Comparison of ENCODE assay signal across 8 cellular contexts in the genomic region with DNA sequence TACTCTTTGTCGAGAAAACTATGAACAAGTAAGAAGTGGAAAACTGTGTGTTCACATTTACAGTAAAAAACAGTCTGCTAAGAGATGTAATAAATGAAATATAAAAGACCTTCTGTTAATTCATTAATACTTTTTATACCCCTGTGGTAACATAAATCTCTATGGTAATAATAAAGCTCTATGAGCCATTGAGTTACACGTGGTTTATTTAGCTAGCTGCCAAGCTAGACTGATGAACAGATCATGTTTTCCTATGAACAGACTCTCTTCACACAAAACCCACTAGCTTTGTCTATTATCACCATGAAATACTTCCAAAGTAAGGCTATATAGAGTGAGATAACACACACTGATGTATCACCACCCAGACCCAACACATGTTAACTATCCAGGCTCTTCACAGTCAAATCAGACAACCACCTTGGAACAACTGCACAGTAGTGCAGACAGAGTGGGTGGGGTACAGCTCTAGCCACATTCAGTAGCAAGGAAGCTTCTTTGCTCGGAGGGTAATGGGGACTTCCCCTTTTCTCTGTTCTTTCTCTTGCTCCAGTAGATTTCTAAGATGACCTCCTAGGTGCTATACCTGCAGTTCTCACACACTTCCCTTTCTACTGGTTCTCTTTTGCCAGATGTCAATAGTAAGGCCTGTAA. TPM values are rescaled to one million over a fixed set of nuclear protein-coding genes. Genes with fewer than 3 reads are reported as not detected.
A peak's percentile ranks its signal among the peaks of the same experiment; 100 is the strongest.
DNase-seq lines count a peak whose midpoint lies in the region; ATAC-seq and TF ChIP-seq lines count a peak whose summit lies in the region.
"Not testable (repeated sequence)": the region's sequence is repeated elsewhere in the genome, so short reads cannot be mapped to it uniquely, and the experiment has no call there.

No MANE protein-coding gene starts in this region.

- not testable (repeated sequence) for H3K4me3 ChIP-seq in mucosa of descending colon

- H3K4me1 ChIP-seq in mucosa of descending colon (ENCODE audit: low read depth) = not testable (repeated sequence)

- H3K9me3 Mint-ChIP-seq in activated CD4-positive, alpha-beta T cell treated with anti-CD3 and anti-CD28 coated beads for 36 hours (ENCODE audit: low read depth); activated naive CD4-positive, alpha-beta T cell treated with anti-CD3 and anti-CD28 coated beads, Interleukin-2, amount 50 U/mL, for 72 hours: not testable (repeated sequence)

- not testable (repeated sequence) for TF ChIP-seq POLR2A in GM18505 (IDR thresholded peaks at IDR 0.05; ENCODE audit: borderline replicate concordance, extremely low read depth, insufficient read depth, insufficient read length)

- peaks cover 47% of the 10 kb centered on the region for H3K36me3 Mint-ChIP-seq in activated CD4-positive, alpha-beta T cell treated with anti-CD3 and anti-CD28 coated beads for 36 hours (ENCODE audit: low read depth)
- H3K36me3 Mint-ChIP-seq in activated naive CD4-positive, alpha-beta T cell treated with anti-CD3 and anti-CD28 coated beads, Interleukin-2, amount 50 U/mL, for 72 hours = peaks cover 8 to 15% of the 10 kb centered on the region in 2 donors

- CTCF ChIA-PET in activated CD4-positive, alpha-beta T cell treated with anti-CD3 and anti-CD28 coated beads for 36 hours (lab: Charles Lee) = interaction anchor here (1.0 to 1.2 kb wide), 2 partner anchors 12 to 236 kb away, joined by 3 to 4 read pairs; no protein-coding TSS in a partner anchor

- H3K9me3 ChIP-seq in mucosa of descending colon = not testable (repeated sequence)

- not testable (repeated sequence) for TF ChIP-seq CTCF in mucosa of descending colon (IDR thresholded peaks at IDR 0.05)

- POLR2A ChIA-PET in activated CD4-positive, alpha-beta T cell treated with anti-CD3 and anti-CD28 coated beads for 36 hours (lab: Charles Lee) = not testable (repeated sequence)

- intact Hi-C loops in activated CD4-positive, alpha-beta T cell treated with anti-CD3 and anti-CD28 coated beads for 36 hours (cut with DNase I, micrococcal nuclease) = loop anchor here in 1 of 2 experiments (10.0 kb wide), 1 partner anchor 756 kb away; no protein-coding TSS in a partner anchor
- intact Hi-C loops in mucosa of descending colon (cut with DNase I, micrococcal nuclease) = not testable (repeated sequence)

- H3K36me3 ChIP-seq in mucosa of descending colon (ENCODE audit: low read depth) = not testable (repeated sequence)

- peak; percentile 35 for DNase-seq in activated CD4-positive, alpha-beta T cell treated with anti-CD3 and anti-CD28 coated beads for 36 hours
- peak in 1 of 2 donors; percentile 20 for DNase-seq in activated naive CD4-positive, alpha-beta T cell treated with anti-CD3 and anti-CD28 coated beads, Interleukin-2, amount 50 U/mL, for 72 hours (ENCODE audit: low spot score in 2 of 2)
- DNase-seq in mucosa of descending colon; stimulated activated naive CD8-positive, alpha-beta T cell treated with anti-CD3 and anti-CD28 coated beads, Interleukin-15, Interleukin-2, amounts not matched to agents 100 U/mL and 50 U/mL, for 24 hours: not testable (repeated sequence)

- H3K27ac Mint-ChIP-seq in activated CD4-positive, alpha-beta T cell treated with anti-CD3 and anti-CD28 coated beads for 36 hours; activated naive CD4-positive, alpha-beta T cell treated with anti-CD3 and anti-CD28 coated beads, Interleukin-2, amount 50 U/mL, for 72 hours: not testable (repeated sequence)

- not testable (repeated sequence) for H3K27me3 Mint-ChIP-seq in activated CD4-positive, alpha-beta T cell treated with anti-CD3 and anti-CD28 coated beads for 36 hours

- not testable (repeated sequence) for H3K4me3 Mint-ChIP-seq in activated CD4-positive, alpha-beta T cell treated with anti-CD3 and anti-CD28 coated beads for 36 hours

- ATAC-seq in GM18505 (IDR thresholded peaks at IDR 0.05; ENCODE audit: unreplicated experiment) (peak; percentile 81), GM21360 (IDR thresholded peaks at IDR 0.05; ENCODE audit: unreplicated experiment) (peak; percentile 44), HG02870 (IDR thresholded peaks at IDR 0.05; ENCODE audit: unreplicated experiment) (peak; percentile 98), HG03469 (IDR thresholded peaks at IDR 0.05; ENCODE audit: unreplicated experiment) (peak; percentile 84), mucosa of descending colon (peak; percentile 58)
- peak; percentile 100 for ATAC-seq in activated CD4-positive, alpha-beta T cell treated with anti-CD3 and anti-CD28 coated beads for 36 hours
- ATAC-seq in activated naive CD4-positive, alpha-beta T cell treated with anti-CD3 and anti-CD28 coated beads, Interleukin-2, amount 50 U/mL, for 72 hours = peak; percentile 97 to 100
- ATAC-seq in stimulated activated naive CD8-positive, alpha-beta T cell treated with anti-CD3 and anti-CD28 coated beads, Interleukin-15, Interleukin-2, amounts not matched to agents 100 U/mL and 50 U/mL, for 24 hours = peak; percentile 99

- peaks cover 12% of the 10 kb centered on the region for H3K4me1 Mint-ChIP-seq in activated CD4-positive, alpha-beta T cell treated with anti-CD3 and anti-CD28 coated beads for 36 hours

RNA-seq across cellular contexts. Expression of a gene that starts 50.2 kb away (rescaled TPM):
- total RNA-seq in activated CD4-positive, alpha-beta T cell treated with anti-CD3 and anti-CD28 coated beads for 36 hours = 10 to 100 TPM; 37.2 to 41.1 TPM
- total RNA-seq in activated naive CD4-positive, alpha-beta T cell treated with anti-CD3 and anti-CD28 coated beads, Interleukin-2, amount 50 U/mL, for 72 hours = 10 to 100 TPM; 42.1 to 43.8 TPM
- total RNA-seq in mucosa of descending colon = 10 to 100 TPM; 17.4 to 39.7 (median 19.6) TPM

Comparison
In these comparisons a context has a peak if more than half of its experiments do, and no peak if none do; other contexts are left out.
1. ATAC-seq: peak in every context shown above with its lines; median percentile 100 in activated CD4-positive, alpha-beta T cell treated with anti-CD3 and anti-CD28 coated beads for 36 hours; 99 in stimulated activated naive CD8-positive, alpha-beta T cell treated with anti-CD3 and anti-CD28 coated beads, Interleukin-15, Interleukin-2, amounts not matched to agents 100 U/mL and 50 U/mL, for 24 hours; 98 in activated naive CD4-positive, alpha-beta T cell treated with anti-CD3 and anti-CD28 coated beads, Interleukin-2, amount 50 U/mL, for 72 hours; 98 in HG02870; 84 in HG03469; 81 in GM18505; 58 in mucosa of descending colon; 44 in GM21360.